In the genomic region with DNA sequence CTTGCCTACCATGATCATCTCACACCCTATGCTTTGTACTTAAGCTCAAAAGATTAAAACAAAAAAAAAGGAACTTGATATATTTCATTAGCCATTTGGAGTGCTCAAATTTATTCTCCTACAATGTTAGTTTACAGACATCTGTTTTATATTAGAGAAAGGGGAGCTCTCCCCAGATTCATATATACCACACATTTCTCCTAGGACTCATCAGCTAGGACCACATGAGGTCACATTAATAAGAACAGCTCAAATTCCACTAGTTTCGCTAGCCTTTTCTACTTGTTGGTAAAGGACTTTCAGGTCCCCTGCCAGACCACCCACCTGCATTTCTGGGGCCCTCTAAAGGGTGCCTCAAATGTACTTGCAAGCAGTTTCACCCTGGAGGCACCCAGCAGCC, we compare ENCODE assay signal across 15 cellular contexts.
"Had no signal": no experiment of that assay in that cellular context is flagged by ENCODE, and none has a peak within 500 bp of the region (broad histone marks: within the 10 kb centered on the region; RNA-seq: fewer than 3 reads in every experiment).

No MANE protein-coding gene starts in this region.

- H3K27me3 Mint-ChIP-seq: memory B cell; stimulated activated memory B cell treated with anti-CD40 and anti-IgM and Interleukin-4, amounts not matched to agents 10 μg/mL and 1 μg/mL and 100 μg/mL, for 72 hours; T-cell had no signal

- H3K4me3 ChIP-seq: coronary artery, smooth muscle cell had no signal

- DNase-seq: activated CD4-positive, alpha-beta T cell treated with anti-CD3 and anti-CD28 coated beads, Interleukin-2, amount 50 U/mL, for 1 hour; activated CD8-positive, alpha-beta memory T cell treated with anti-CD3 and anti-CD28 coated beads, Interleukin-2, amount 50 U/mL, for 4 hours; activated effector memory CD4-positive, alpha-beta T cell treated with Interleukin-2 at 50 U/mL for 16 hours; activated naive CD4-positive, alpha-beta T cell treated with anti-CD3 and anti-CD28 coated beads, Interleukin-2, amount 50 U/mL, for 16 hours; activated T-cell treated with anti-CD3 and anti-CD28 coated beads, Interleukin-2, amount 50 U/mL, for 48 hours; caudate nucleus; naive thymus-derived CD8-positive, alpha-beta T cell; stimulated activated CD4-positive, alpha-beta T cell treated with anti-CD3 and anti-CD28 coated beads, Interleukin-4, amount 100 ng/mL, for 24 hours; T-cell; T-helper 9 cell had no signal

- H3K27ac Mint-ChIP-seq: memory B cell; naive thymus-derived CD8-positive, alpha-beta T cell; stimulated activated memory B cell treated with anti-CD40 and anti-IgM and Interleukin-4, amounts not matched to agents 10 μg/mL and 1 μg/mL and 100 μg/mL, for 72 hours; T-cell had no signal

- H3K27ac ChIP-seq: coronary artery, parathyroid adenoma had no signal

- H3K9me3 Mint-ChIP-seq: memory B cell; stimulated activated memory B cell treated with anti-CD40 and anti-IgM and Interleukin-4, amounts not matched to agents 10 μg/mL and 1 μg/mL and 100 μg/mL, for 72 hours; T-cell had no signal

- H3K4me3 Mint-ChIP-seq: memory B cell; naive thymus-derived CD8-positive, alpha-beta T cell; stimulated activated memory B cell treated with anti-CD40 and anti-IgM and Interleukin-4, amounts not matched to agents 10 μg/mL and 1 μg/mL and 100 μg/mL, for 72 hours; T-cell had no signal

- H3K36me3 Mint-ChIP-seq: memory B cell; naive thymus-derived CD8-positive, alpha-beta T cell; stimulated activated memory B cell treated with anti-CD40 and anti-IgM and Interleukin-4, amounts not matched to agents 10 μg/mL and 1 μg/mL and 100 μg/mL, for 72 hours; T-cell had no signal

- H3K4me1 Mint-ChIP-seq: memory B cell; naive thymus-derived CD8-positive, alpha-beta T cell; stimulated activated memory B cell treated with anti-CD40 and anti-IgM and Interleukin-4, amounts not matched to agents 10 μg/mL and 1 μg/mL and 100 μg/mL, for 72 hours; T-cell had no signal
